18 cellular contexts compared by ENCODE assay signal in the genomic region with DNA sequence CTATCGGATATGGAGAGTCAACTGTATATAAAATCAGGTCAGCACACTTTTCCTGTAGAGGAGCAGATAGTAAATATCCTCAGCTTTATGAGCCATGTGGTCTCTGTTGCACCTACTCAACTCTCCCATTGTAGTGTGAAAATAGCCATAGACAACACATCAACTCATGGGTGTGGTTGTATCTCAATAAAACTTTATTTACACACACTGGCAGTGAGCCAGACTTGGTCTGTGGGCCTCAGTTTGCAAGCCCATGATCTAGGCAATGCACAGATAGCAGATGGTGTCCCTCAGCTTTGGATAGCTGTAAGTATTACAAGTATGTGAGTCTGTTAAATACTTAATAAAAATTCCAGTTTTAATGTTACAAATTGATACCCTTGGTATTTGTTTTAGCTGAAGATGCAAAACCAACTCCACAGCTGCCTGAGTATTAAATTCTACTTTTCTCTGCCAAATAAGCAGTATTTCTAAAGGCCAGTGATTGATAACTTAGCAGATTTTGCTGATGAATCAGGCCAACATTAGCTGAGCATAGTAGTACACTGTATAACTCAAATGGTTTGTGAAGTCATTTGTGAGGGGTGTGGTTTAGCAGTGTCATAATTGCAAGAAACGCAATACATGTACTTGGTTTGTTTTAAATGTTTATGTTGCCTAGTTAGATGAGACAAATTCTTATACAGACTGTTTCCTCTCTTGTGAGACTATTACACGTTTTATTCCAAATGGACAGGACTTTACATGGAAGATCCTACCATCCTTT.
A peak's percentile ranks its signal among the peaks of the same experiment; 100 is the strongest.
DNase-seq lines count a peak whose midpoint lies in the region; TF ChIP-seq lines count a peak whose summit lies in the region.
"Had no signal": no experiment of that assay in that cellular context is flagged by ENCODE, and none has a peak within 500 bp of the region (broad histone marks: within the 10 kb centered on the region; RNA-seq: fewer than 3 reads in every experiment).

No MANE protein-coding gene starts in this region.

- CTCF ChIA-PET in activated naive CD4-positive, alpha-beta T cell treated with anti-CD3 and anti-CD28 coated beads, Interleukin-2, amount 10 ng/mL, durations not matched to agents 7 days and 5 days (lab: Charles Lee), result no interaction called here

- H3K27ac Mint-ChIP-seq in activated naive CD4-positive, alpha-beta T cell treated with anti-CD3 and anti-CD28 coated beads, Interleukin-2, amount 10 ng/mL, durations not matched to agents 7 days and 5 days, result peak overlapping the region; percentile 94
- H3K27ac Mint-ChIP-seq in activated T-helper 1 cell treated with anti-CD3 and anti-CD28 coated beads, Interleukin-12 subunit alpha, Interleukin-12 subunit beta, Interleukin-2, Interleukin-4 antibody, amounts not matched to agents 30 ng/mL and 10 ng/mL and 1 ng/mL, durations not matched to agents 14 hours and 24 hours and 36 hours, result peak overlapping the region; percentile 64
- H3K27ac Mint-ChIP-seq: mesothelial cell of epicardium had no signal

- intact Hi-C loops in activated T-helper 1 cell treated with anti-CD3 and anti-CD28 coated beads, Interleukin-12 subunit alpha, Interleukin-12 subunit beta, Interleukin-2, Interleukin-4 antibody, amounts not matched to agents 30 ng/mL and 10 ng/mL and 1 ng/mL, durations not matched to agents 14 hours and 24 hours and 36 hours (cut with micrococcal nuclease), result no loop called here

- no peaks in the 10 kb centered on the region for H3K27me3 Mint-ChIP-seq in activated naive CD4-positive, alpha-beta T cell treated with anti-CD3 and anti-CD28 coated beads, Interleukin-2, amount 10 ng/mL, durations not matched to agents 7 days and 5 days
- H3K27me3 Mint-ChIP-seq in activated T-helper 1 cell treated with anti-CD3 and anti-CD28 coated beads, Interleukin-12 subunit alpha, Interleukin-12 subunit beta, Interleukin-2, Interleukin-4 antibody, amounts not matched to agents 30 ng/mL and 10 ng/mL and 1 ng/mL, durations not matched to agents 14 hours and 24 hours and 36 hours (ENCODE audit: insufficient read depth), result no peaks in the 10 kb centered on the region
- H3K27me3 Mint-ChIP-seq: CD4-positive, alpha-beta T cell had no signal

- TF ChIP-seq CTCF in fibroblast of mammary gland (conservative IDR thresholded peaks at IDR 0.05; ENCODE audit: control insufficient read depth, insufficient read depth, low read depth, low read length), result no peak

- H3K4me1 Mint-ChIP-seq in activated naive CD4-positive, alpha-beta T cell treated with anti-CD3 and anti-CD28 coated beads, Interleukin-2, amount 10 ng/mL, durations not matched to agents 7 days and 5 days, result peaks cover 27% of the 10 kb centered on the region
- H3K4me1 Mint-ChIP-seq in activated T-helper 1 cell treated with anti-CD3 and anti-CD28 coated beads, Interleukin-12 subunit alpha, Interleukin-12 subunit beta, Interleukin-2, Interleukin-4 antibody, amounts not matched to agents 30 ng/mL and 10 ng/mL and 1 ng/mL, durations not matched to agents 14 hours and 24 hours and 36 hours (ENCODE audit: low read depth), result peaks cover 18% of the 10 kb centered on the region
- H3K4me1 Mint-ChIP-seq: mesothelial cell of epicardium had no signal

- H3K36me3 Mint-ChIP-seq in activated naive CD4-positive, alpha-beta T cell treated with anti-CD3 and anti-CD28 coated beads, Interleukin-2, amount 10 ng/mL, durations not matched to agents 7 days and 5 days, result peaks cover 23% of the 10 kb centered on the region
- H3K36me3 Mint-ChIP-seq in activated T-helper 1 cell treated with anti-CD3 and anti-CD28 coated beads, Interleukin-12 subunit alpha, Interleukin-12 subunit beta, Interleukin-2, Interleukin-4 antibody, amounts not matched to agents 30 ng/mL and 10 ng/mL and 1 ng/mL, durations not matched to agents 14 hours and 24 hours and 36 hours (ENCODE audit: low read depth), result peaks cover 39% of the 10 kb centered on the region

- H3K4me3 ChIP-seq in fibroblast of mammary gland (ENCODE audit: control insufficient read depth, low read depth, low read length), result no peak overlapping the region
- H3K4me3 ChIP-seq: Peyer's patch, suprapubic skin, uterus had no signal

- H3K9me3 Mint-ChIP-seq in activated naive CD4-positive, alpha-beta T cell treated with anti-CD3 and anti-CD28 coated beads, Interleukin-2, amount 10 ng/mL, durations not matched to agents 7 days and 5 days, result peaks cover 10% of the 10 kb centered on the region
- peaks cover 29% of the 10 kb centered on the region for H3K9me3 Mint-ChIP-seq in activated T-helper 1 cell treated with anti-CD3 and anti-CD28 coated beads, Interleukin-12 subunit alpha, Interleukin-12 subunit beta, Interleukin-2, Interleukin-4 antibody, amounts not matched to agents 30 ng/mL and 10 ng/mL and 1 ng/mL, durations not matched to agents 14 hours and 24 hours and 36 hours
- H3K9me3 Mint-ChIP-seq: CD4-positive, alpha-beta T cell had no signal

- DNase-seq in activated naive CD4-positive, alpha-beta T cell treated with anti-CD3 and anti-CD28 coated beads, Interleukin-2, amount 10 ng/mL, durations not matched to agents 7 days and 5 days, result no peak
- DNase-seq in activated naive CD4-positive, alpha-beta T cell (lab: John Stamatoyannopoulos, UW), result no peak
- no peak for DNase-seq in activated T-helper 1 cell treated with anti-CD3 and anti-CD28 coated beads, Interleukin-12 subunit alpha, Interleukin-12 subunit beta, Interleukin-2, Interleukin-4 antibody, amounts not matched to agents 30 ng/mL and 10 ng/mL and 1 ng/mL, durations not matched to agents 14 hours and 24 hours and 36 hours (ENCODE audit: low spot score)
- peak; percentile 39 for DNase-seq in fibroblast of mammary gland (ENCODE audit: low read depth)
- DNase-seq in SK-N-DZ (ENCODE audit: low spot score), result no peak
- no peak for DNase-seq in AG08395 (ENCODE audit: low spot score)
- no peak for DNase-seq in NCI-H226
- no peak for DNase-seq in cerebellar nuclear complex (lab: John Stamatoyannopoulos, UW)
- DNase-seq: activated CD4-positive, alpha-beta T cell treated with anti-CD3 and anti-CD28 coated beads, Interleukin-2, amount 50 U/mL, for 1 hour; CD4-positive, alpha-beta T cell; DMS153; erythroblast; GDM1; SK-N-SH; uterus had no signal

- H3K4me3 Mint-ChIP-seq in activated naive CD4-positive, alpha-beta T cell treated with anti-CD3 and anti-CD28 coated beads, Interleukin-2, amount 10 ng/mL, durations not matched to agents 7 days and 5 days, result peak overlapping the region; percentile 38
- peak overlapping the region; percentile 22 for H3K4me3 Mint-ChIP-seq in activated T-helper 1 cell treated with anti-CD3 and anti-CD28 coated beads, Interleukin-12 subunit alpha, Interleukin-12 subunit beta, Interleukin-2, Interleukin-4 antibody, amounts not matched to agents 30 ng/mL and 10 ng/mL and 1 ng/mL, durations not matched to agents 14 hours and 24 hours and 36 hours
- H3K4me3 Mint-ChIP-seq: CD4-positive, alpha-beta T cell; mesothelial cell of epicardium had no signal
